ENCODE assay signal across 1 cellular context in genomic region chr22:29268511-29269229, GRCh38.
TF ChIP-seq lines count a peak whose summit lies in the region.

No MANE protein-coding gene starts in this region.

TF ChIP-seq in HepG2, 621 proteins besides CTCF, POLR2A, EP300 and RAD21 (continued from another document and continues in another):
- TF ChIP-seq ZNF670 (CRISPR knock-in tag; IDR thresholded peaks at IDR 0.05; ENCODE audit: borderline replicate concordance) (no peak), NKX3-1 (CRISPR knock-in tag; IDR thresholded peaks at IDR 0.05) (no peak), PREB (CRISPR knock-in tag; IDR thresholded peaks at IDR 0.05) (no peak; the same call in 1 of the 2 replicates), ZNF235 (CRISPR knock-in tag; IDR thresholded peaks at IDR 0.05; ENCODE audit: borderline replicate concordance) (no peak), ZKSCAN5 (CRISPR knock-in tag; IDR thresholded peaks at IDR 0.05) (no peak), ZNF782 (CRISPR knock-in tag; IDR thresholded peaks at IDR 0.05; ENCODE audit: borderline replicate concordance) (no peak), NFRKB (IDR thresholded peaks at IDR 0.05) (no peak), ZNF747 (CRISPR knock-in tag; IDR thresholded peaks at IDR 0.05; ENCODE audit: borderline replicate concordance) (peak; percentile 29; the same call in 1 of the 2 replicates), ZNF432 (CRISPR knock-in tag; IDR thresholded peaks at IDR 0.05; ENCODE audit: borderline replicate concordance) (0 out of 2 replicates have a peak, but pooled peaks have one; percentile 30), AHDC1 (CRISPR knock-in tag; IDR thresholded peaks at IDR 0.05; ENCODE audit: borderline replicate concordance) (no peak), ZBTB14 (CRISPR knock-in tag; IDR thresholded peaks at IDR 0.05) (peak; percentile 70), AKNA (CRISPR knock-in tag; IDR thresholded peaks at IDR 0.05; ENCODE audit: borderline replicate concordance) (no peak), SALL1 (CRISPR knock-in tag; IDR thresholded peaks at IDR 0.05) (peak; percentile 24), MBNL3 (CRISPR knock-in tag; conservative IDR thresholded peaks at IDR 0.05) (no peak), MED8 (CRISPR knock-in tag; IDR thresholded peaks at IDR 0.05; ENCODE audit: insufficient replicate concordance) (no peak), PRDM4 (CRISPR knock-in tag; IDR thresholded peaks at IDR 0.05; ENCODE audit: borderline replicate concordance) (no peak), ZNF143 (CRISPR knock-in tag; IDR thresholded peaks at IDR 0.05) (no peak), ZC3H4 (CRISPR knock-in tag; IDR thresholded peaks at IDR 0.05; ENCODE audit: borderline replicate concordance) (0 out of 2 replicates have a peak, but pooled peaks have one; percentile 4), NPAS2 (CRISPR knock-in tag; IDR thresholded peaks at IDR 0.05; ENCODE audit: borderline replicate concordance) (no peak; the same call in 1 of the 2 replicates), ZSCAN22 (CRISPR knock-in tag; IDR thresholded peaks at IDR 0.05) (no peak), TCF12 (IDR thresholded peaks at IDR 0.05) (no peak), TCF12 (CRISPR knock-in tag; IDR thresholded peaks at IDR 0.05) (0 out of 2 replicates have a peak, but pooled peaks have one; percentile 45), SP140L (CRISPR knock-in tag; IDR thresholded peaks at IDR 0.05; ENCODE audit: borderline replicate concordance) (no peak), ZBTB42 (CRISPR knock-in tag; IDR thresholded peaks at IDR 0.05) (no peak), PCBP1 (IDR thresholded peaks at IDR 0.05; ENCODE audit: borderline replicate concordance, low read depth, low read length) (no peak), ZNF607 (CRISPR knock-in tag; IDR thresholded peaks at IDR 0.05; ENCODE audit: borderline replicate concordance) (peak; percentile 77), HMG20A (CRISPR knock-in tag; IDR thresholded peaks at IDR 0.05; ENCODE audit: borderline replicate concordance) (no peak), NR0B2 (CRISPR knock-in tag; IDR thresholded peaks at IDR 0.05) (peak; percentile 48), SMAD3 (CRISPR knock-in tag; IDR thresholded peaks at IDR 0.05) (no peak), ZNF547 (CRISPR knock-in tag; IDR thresholded peaks at IDR 0.05) (peak; percentile 94), ZC3H13 (CRISPR knock-in tag; IDR thresholded peaks at IDR 0.05) (peak; percentile 61; the same call in 1 of the 2 replicates), HOXA5 (CRISPR knock-in tag; IDR thresholded peaks at IDR 0.05) (0 out of 2 replicates have a peak, but pooled peaks have one; percentile 22), ZHX1 (CRISPR knock-in tag; IDR thresholded peaks at IDR 0.05; ENCODE audit: low read depth) (peak; percentile 24; the same call in 1 of the 2 replicates), NBN (conservative IDR thresholded peaks at IDR 0.05) (no peak), HHEX (CRISPR knock-in tag; IDR thresholded peaks at IDR 0.05) (no peak)
- TF ChIP-seq, protein P1, sequence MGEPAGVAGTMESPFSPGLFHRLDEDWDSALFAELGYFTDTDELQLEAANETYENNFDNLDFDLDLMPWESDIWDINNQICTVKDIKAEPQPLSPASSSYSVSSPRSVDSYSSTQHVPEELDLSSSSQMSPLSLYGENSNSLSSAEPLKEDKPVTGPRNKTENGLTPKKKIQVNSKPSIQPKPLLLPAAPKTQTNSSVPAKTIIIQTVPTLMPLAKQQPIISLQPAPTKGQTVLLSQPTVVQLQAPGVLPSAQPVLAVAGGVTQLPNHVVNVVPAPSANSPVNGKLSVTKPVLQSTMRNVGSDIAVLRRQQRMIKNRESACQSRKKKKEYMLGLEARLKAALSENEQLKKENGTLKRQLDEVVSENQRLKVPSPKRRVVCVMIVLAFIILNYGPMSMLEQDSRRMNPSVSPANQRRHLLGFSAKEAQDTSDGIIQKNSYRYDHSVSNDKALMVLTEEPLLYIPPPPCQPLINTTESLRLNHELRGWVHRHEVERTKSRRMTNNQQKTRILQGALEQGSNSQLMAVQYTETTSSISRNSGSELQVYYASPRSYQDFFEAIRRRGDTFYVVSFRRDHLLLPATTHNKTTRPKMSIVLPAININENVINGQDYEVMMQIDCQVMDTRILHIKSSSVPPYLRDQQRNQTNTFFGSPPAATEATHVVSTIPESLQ (CRISPR knock-in tag; conservative IDR thresholded peaks at IDR 0.05), result no peak
- TF ChIP-seq, protein P2, sequence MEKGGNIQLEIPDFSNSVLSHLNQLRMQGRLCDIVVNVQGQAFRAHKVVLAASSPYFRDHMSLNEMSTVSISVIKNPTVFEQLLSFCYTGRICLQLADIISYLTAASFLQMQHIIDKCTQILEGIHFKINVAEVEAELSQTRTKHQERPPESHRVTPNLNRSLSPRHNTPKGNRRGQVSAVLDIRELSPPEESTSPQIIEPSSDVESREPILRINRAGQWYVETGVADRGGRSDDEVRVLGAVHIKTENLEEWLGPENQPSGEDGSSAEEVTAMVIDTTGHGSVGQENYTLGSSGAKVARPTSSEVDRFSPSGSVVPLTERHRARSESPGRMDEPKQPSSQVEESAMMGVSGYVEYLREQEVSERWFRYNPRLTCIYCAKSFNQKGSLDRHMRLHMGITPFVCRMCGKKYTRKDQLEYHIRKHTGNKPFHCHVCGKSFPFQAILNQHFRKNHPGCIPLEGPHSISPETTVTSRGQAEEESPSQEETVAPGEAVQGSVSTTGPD (CRISPR knock-in tag; IDR thresholded peaks at IDR 0.05), result no peak
